ENCODE assay signal across 9 cellular contexts in the genomic region with DNA sequence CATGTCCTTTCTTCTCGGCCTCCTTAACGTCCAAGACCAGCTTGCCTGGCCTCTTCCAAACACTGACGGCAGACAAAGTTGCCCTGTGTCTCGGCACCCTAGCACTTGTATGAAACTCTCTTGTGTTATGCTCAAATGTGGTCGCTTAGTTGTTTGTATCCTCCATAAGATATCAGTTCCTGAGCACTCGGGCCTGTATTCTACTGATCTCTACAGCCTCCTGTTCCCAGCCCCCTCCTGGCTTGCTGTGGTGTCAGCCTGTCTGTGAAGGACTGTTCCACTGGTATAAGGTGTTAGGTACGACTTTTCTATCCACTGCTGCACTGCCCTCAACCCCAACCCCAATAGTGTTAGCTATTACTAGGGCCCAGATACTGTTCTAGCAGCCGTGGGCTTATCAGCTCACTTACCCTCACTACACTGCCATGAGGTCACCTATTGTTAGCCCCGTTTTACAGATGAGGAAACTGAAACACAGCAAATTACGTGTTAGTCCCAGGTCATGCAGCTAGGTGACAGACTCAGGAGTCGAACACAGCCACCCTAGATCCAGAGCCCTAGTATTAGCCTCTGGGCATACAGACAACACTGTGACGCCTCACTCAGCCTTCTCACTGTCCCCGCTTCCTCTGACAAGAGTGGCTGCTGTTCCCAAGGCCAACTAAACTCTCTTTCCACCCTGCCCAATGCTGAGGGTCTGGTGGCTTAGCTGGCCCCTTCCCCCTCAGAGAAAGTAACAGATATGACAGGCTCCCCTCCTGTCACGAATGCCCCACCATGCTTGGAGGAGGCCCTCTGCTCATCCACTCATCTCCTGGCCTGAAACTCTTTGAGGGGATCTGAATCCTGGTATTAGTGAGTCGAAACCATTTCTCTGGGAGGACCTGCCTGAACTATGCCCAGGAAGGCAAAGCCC. TPM values are rescaled to one million over a fixed set of nuclear protein-coding genes. Genes with fewer than 3 reads are reported as not detected.
A peak's percentile ranks its signal among the peaks of the same experiment; 100 is the strongest.
DNase-seq lines count a peak whose midpoint lies in the region; ATAC-seq lines count a peak whose summit lies in the region.
"Had no signal": no experiment of that assay in that cellular context is flagged by ENCODE, and none has a peak within 500 bp of the region (broad histone marks: within the 10 kb centered on the region; RNA-seq: fewer than 3 reads in every experiment).

No MANE protein-coding gene starts in this region.

- no peaks in the 10 kb centered on the region for H3K27me3 Mint-ChIP-seq in T-helper 1 cell treated with Interleukin-12 subunit alpha and Interleukin-12 subunit beta and Interleukin-4 antibody, amounts not matched to agents 30 μg/mL and 1 μg/mL, for 36 hours (ENCODE audit: low read depth)
- peaks cover 8% of the 10 kb centered on the region for H3K27me3 Mint-ChIP-seq in activated T-helper 2 cell treated with anti-CD3 and anti-CD28 coated beads, Interferon-gamma antibody, Interleukin-2, Interleukin-4, amounts not matched to agents 10 μg/mL and 5 μg/mL and 100 μg/mL, durations not matched to agents 14 hours and 24 hours and 36 hours (ENCODE audit: low read depth)

- peak overlapping the region; percentile 97 for H3K27ac Mint-ChIP-seq in T-helper 1 cell treated with Interleukin-12 subunit alpha and Interleukin-12 subunit beta and Interleukin-4 antibody, amounts not matched to agents 30 μg/mL and 1 μg/mL, for 36 hours
- peak overlapping the region; percentile 28 for H3K27ac Mint-ChIP-seq in activated T-helper 2 cell treated with anti-CD3 and anti-CD28 coated beads, Interferon-gamma antibody, Interleukin-2, Interleukin-4, amounts not matched to agents 10 μg/mL and 5 μg/mL and 100 μg/mL, durations not matched to agents 14 hours and 24 hours and 36 hours

- H3K4me3 Mint-ChIP-seq in T-helper 1 cell treated with Interleukin-12 subunit alpha and Interleukin-12 subunit beta and Interleukin-4 antibody, amounts not matched to agents 30 μg/mL and 1 μg/mL, for 36 hours: peak overlapping the region; percentile 78
- no peak overlapping the region for H3K4me3 Mint-ChIP-seq in activated T-helper 2 cell treated with anti-CD3 and anti-CD28 coated beads, Interferon-gamma antibody, Interleukin-2, Interleukin-4, amounts not matched to agents 10 μg/mL and 5 μg/mL and 100 μg/mL, durations not matched to agents 14 hours and 24 hours and 36 hours (ENCODE audit: low read depth)

- intact Hi-C loops in activated T-helper 2 cell treated with anti-CD3 and anti-CD28 coated beads, Interferon-gamma antibody, Interleukin-2, Interleukin-4, amounts not matched to agents 10 μg/mL and 5 μg/mL and 100 μg/mL, durations not matched to agents 14 hours and 24 hours and 36 hours (cut with micrococcal nuclease): no loop called here

- no peak for DNase-seq in T-helper 1 cell
- DNase-seq in activated T-helper 2 cell treated with anti-CD3 and anti-CD28 coated beads, Interferon-gamma antibody, Interleukin-2, Interleukin-4, amounts not matched to agents 10 μg/mL and 5 μg/mL and 100 μg/mL, durations not matched to agents 14 hours and 24 hours and 36 hours (ENCODE audit: low spot score): no peak
- peak; percentile 38 for DNase-seq in stimulated activated CD8-positive, alpha-beta memory T cell treated with anti-CD3 and anti-CD28 coated beads, Interleukin-4, amount 100 ng/mL, for 48 hours
- no peak for DNase-seq in amygdala (lab: John Stamatoyannopoulos, UW)
- DNase-seq in NCI-H1092 treated with DMSO at 0.1 percent for 48 hours (lab: John Stamatoyannopoulos, UW): no peak
- no peak for DNase-seq in HuH-7 (ENCODE audit: low spot score)
- DNase-seq: NCI-H1417 treated with DMSO at 0.1 percent for 48 hours had no signal

- peaks cover 6% of the 10 kb centered on the region for H3K36me3 Mint-ChIP-seq in T-helper 1 cell treated with Interleukin-12 subunit alpha and Interleukin-12 subunit beta and Interleukin-4 antibody, amounts not matched to agents 30 μg/mL and 1 μg/mL, for 36 hours (ENCODE audit: low read depth)
- no peaks in the 10 kb centered on the region for H3K36me3 Mint-ChIP-seq in activated T-helper 2 cell treated with anti-CD3 and anti-CD28 coated beads, Interferon-gamma antibody, Interleukin-2, Interleukin-4, amounts not matched to agents 10 μg/mL and 5 μg/mL and 100 μg/mL, durations not matched to agents 14 hours and 24 hours and 36 hours (ENCODE audit: low read depth)

- peak; percentile 37 for ATAC-seq in HG03432 (IDR thresholded peaks at IDR 0.05; ENCODE audit: unreplicated experiment)

- H3K4me1 Mint-ChIP-seq in T-helper 1 cell treated with Interleukin-12 subunit alpha and Interleukin-12 subunit beta and Interleukin-4 antibody, amounts not matched to agents 30 μg/mL and 1 μg/mL, for 36 hours (ENCODE audit: low read depth): peaks cover 42% of the 10 kb centered on the region
- peaks cover 40% of the 10 kb centered on the region for H3K4me1 Mint-ChIP-seq in activated T-helper 2 cell treated with anti-CD3 and anti-CD28 coated beads, Interferon-gamma antibody, Interleukin-2, Interleukin-4, amounts not matched to agents 10 μg/mL and 5 μg/mL and 100 μg/mL, durations not matched to agents 14 hours and 24 hours and 36 hours (ENCODE audit: low read depth)

- H3K9me3 Mint-ChIP-seq in T-helper 1 cell treated with Interleukin-12 subunit alpha and Interleukin-12 subunit beta and Interleukin-4 antibody, amounts not matched to agents 30 μg/mL and 1 μg/mL, for 36 hours: no peaks in the 10 kb centered on the region
- no peaks in the 10 kb centered on the region for H3K9me3 Mint-ChIP-seq in activated T-helper 2 cell treated with anti-CD3 and anti-CD28 coated beads, Interferon-gamma antibody, Interleukin-2, Interleukin-4, amounts not matched to agents 10 μg/mL and 5 μg/mL and 100 μg/mL, durations not matched to agents 14 hours and 24 hours and 36 hours

RNA-seq across cellular contexts. Expression of gene ZNF652, which starts 25.6 kb away (rescaled TPM):
- 4.3 and 5.4 TPM in 2 replicates for total RNA-seq in activated T-helper 2 cell treated with anti-CD3 and anti-CD28 coated beads, Interferon-gamma antibody, Interleukin-2, Interleukin-4, amounts not matched to agents 10 μg/mL and 5 μg/mL and 100 μg/mL, durations not matched to agents 14 hours and 24 hours and 36 hours

RNA-seq across cellular contexts. Expression of gene PHB1, which starts 27.1 kb away (rescaled TPM):
- 335 and 339 TPM in 2 replicates for total RNA-seq in activated T-helper 2 cell treated with anti-CD3 and anti-CD28 coated beads, Interferon-gamma antibody, Interleukin-2, Interleukin-4, amounts not matched to agents 10 μg/mL and 5 μg/mL and 100 μg/mL, durations not matched to agents 14 hours and 24 hours and 36 hours
